ENCODE assay signal across 17 cellular contexts in genomic region chr17:15404116-15404730, GRCh38.
A peak's percentile ranks its signal among the peaks of the same experiment; 100 is the strongest.
DNase-seq lines count a peak whose midpoint lies in the region; ATAC-seq, FAIRE-seq and TF ChIP-seq lines count a peak whose summit lies in the region.
"Had no signal": no experiment of that assay in that cellular context is flagged by ENCODE, and none has a peak within 500 bp of the region (broad histone marks: within the 10 kb centered on the region; RNA-seq: fewer than 3 reads in every experiment).

No MANE protein-coding gene starts in this region.

- FAIRE-seq in HTR-8/SVneo (lab: Jason Lieb, UNC), result peak; percentile 64
- no peak for FAIRE-seq in astrocyte (lab: Jason Lieb, UNC)
- FAIRE-seq: GM12878 had no signal

- no peak overlapping the region for H3K4me3 Mint-ChIP-seq in astrocyte (ENCODE audit: unreplicated experiment)
- H3K4me3 Mint-ChIP-seq: activated naive CD4-positive, alpha-beta T cell treated with anti-CD3 and anti-CD28 coated beads, Interleukin-2, amount 50 U/mL, for 24 hours; T-cell had no signal

- TF ChIP-seq CTCF in astrocyte (IDR thresholded peaks at IDR 0.05; ENCODE audit: insufficient read depth, low read depth, low read length) (no peak), prostate gland (IDR thresholded peaks at IDR 0.05) (no peak)

- ATAC-seq in right cardiac atrium, result peak in 1 of 2 donors; percentile 12
- ATAC-seq: GM12878, T-cell had no signal

- no peaks in the 10 kb centered on the region for H3K9me3 Mint-ChIP-seq in astrocyte (ENCODE audit: unreplicated experiment)
- H3K9me3 Mint-ChIP-seq: activated naive CD4-positive, alpha-beta T cell treated with anti-CD3 and anti-CD28 coated beads, Interleukin-2, amount 50 U/mL, for 24 hours; T-cell had no signal

- no peak overlapping the region for H3K27ac ChIP-seq in astrocyte (ENCODE audit: low read depth, low read length)
- H3K27ac ChIP-seq in right cardiac atrium (ENCODE audit: low read length), result no peak overlapping the region
- H3K27ac ChIP-seq in subcutaneous abdominal adipose tissue (ENCODE audit: low read depth, low read length), result peak overlapping the region; percentile 77
- H3K27ac ChIP-seq in prostate gland, result no peak overlapping the region
- H3K27ac ChIP-seq: neutrophil had no signal

- no peak overlapping the region for H3K27ac Mint-ChIP-seq in astrocyte (ENCODE audit: unreplicated experiment)
- H3K27ac Mint-ChIP-seq: activated naive CD4-positive, alpha-beta T cell treated with anti-CD3 and anti-CD28 coated beads, Interleukin-2, amount 50 U/mL, for 24 hours; T-cell had no signal

- H3K9me3 ChIP-seq in astrocyte (ENCODE audit: insufficient read depth, low read depth, low read length) (no peaks in the 10 kb centered on the region), right cardiac atrium (ENCODE audit: control insufficient read depth, low read length) (no peaks in the 10 kb centered on the region), subcutaneous abdominal adipose tissue (ENCODE audit: control insufficient read depth in 5 of 5, low read length in 5 of 5) (no peaks in the 10 kb centered on the region), prostate gland (no peaks in the 10 kb centered on the region)
- H3K9me3 ChIP-seq: neutrophil had no signal

- H3K9ac ChIP-seq in astrocyte (ENCODE audit: low read length) (peak overlapping the region; percentile 19), subcutaneous abdominal adipose tissue (ENCODE audit: low read length in 5 of 5) (peak overlapping the region in 1 of 5 donors; percentile 6)

- TF ChIP-seq POLR2A in prostate gland (IDR thresholded peaks at IDR 0.05), result no peak

- no peaks in the 10 kb centered on the region for H3K27me3 ChIP-seq in astrocyte (ENCODE audit: insufficient read depth, low read length)
- H3K27me3 ChIP-seq in right cardiac atrium (ENCODE audit: control insufficient read depth, insufficient read depth), result no peaks in the 10 kb centered on the region
- H3K27me3 ChIP-seq in subcutaneous abdominal adipose tissue (ENCODE audit: control insufficient read depth in 5 of 5, insufficient read depth in 4 of 5, low read length in 5 of 5), result no peaks in the 10 kb centered on the region
- no peaks in the 10 kb centered on the region for H3K27me3 ChIP-seq in prostate gland (replicated peaks; ENCODE audit: insufficient read depth)
- H3K27me3 ChIP-seq: neutrophil had no signal

- H2AFZ ChIP-seq in astrocyte (ENCODE audit: low read depth, low read length), result no peak overlapping the region

- 54% methylated on average over 8 of the region's 8 CpGs for WGBS in right cardiac atrium
- WGBS in prostate gland, result 53% methylated on average over 8 of the region's 8 CpGs

- no peaks in the 10 kb centered on the region for H3K36me3 ChIP-seq in astrocyte (ENCODE audit: insufficient read depth, low read length)
- no peaks in the 10 kb centered on the region for H3K36me3 ChIP-seq in subcutaneous abdominal adipose tissue (ENCODE audit: control insufficient read depth in 5 of 5, insufficient read depth in 5 of 5, low read length in 5 of 5)
- H3K36me3 ChIP-seq in prostate gland, result no peaks in the 10 kb centered on the region
- H3K36me3 ChIP-seq: neutrophil had no signal

- peaks cover 35% of the 10 kb centered on the region for H3K4me1 Mint-ChIP-seq in astrocyte (ENCODE audit: low read depth, unreplicated experiment)
- H3K4me1 Mint-ChIP-seq: activated naive CD4-positive, alpha-beta T cell treated with anti-CD3 and anti-CD28 coated beads, Interleukin-2, amount 50 U/mL, for 24 hours; T-cell had no signal

- H3K79me2 ChIP-seq in astrocyte (ENCODE audit: insufficient read depth, low read length), result no peaks in the 10 kb centered on the region

- DNase-seq in HTR-8/SVneo (ENCODE audit: insufficient read length, low spot score) (no peak), astrocyte (ENCODE audit: low read depth) (peak; percentile 36), right cardiac atrium (peak in 2 of 3 donors; percentile 28 to 56), amygdala (lab: John Stamatoyannopoulos, UW) (no peak), prostate gland (ENCODE audit: low spot score) (no peak), globus pallidus (ENCODE audit: low spot score) (no peak)
- DNase-seq in activated CD8-positive, alpha-beta memory T cell treated with anti-CD3 and anti-CD28 coated beads, Interleukin-2, amount 50 U/mL, for 4 hours, result no peak
- DNase-seq: activated CD8-positive, alpha-beta memory T cell treated with anti-CD3 and anti-CD28 coated beads, Interleukin-2, amount 50 U/mL, for 48 hours; C1 segment of cervical spinal cord; NCI-H187; NCI-H510A; substantia nigra; T-cell had no signal

- intact Hi-C loops in right cardiac atrium (cut with DNase I), result loop anchor here in 1 of 4 donors (10.0 kb wide), 1 partner anchor 101 kb away; no protein-coding TSS in a partner anchor
- intact Hi-C loops in prostate gland (cut with DNase I), result no loop called here

- H3K27me3 Mint-ChIP-seq in astrocyte (ENCODE audit: low read depth, unreplicated experiment), result no peaks in the 10 kb centered on the region
- H3K27me3 Mint-ChIP-seq: activated naive CD4-positive, alpha-beta T cell treated with anti-CD3 and anti-CD28 coated beads, Interleukin-2, amount 50 U/mL, for 24 hours had no signal

- H3K4me1 ChIP-seq in astrocyte (ENCODE audit: insufficient read depth, low read length), result peaks cover 17% of the 10 kb centered on the region
- H3K4me1 ChIP-seq in right cardiac atrium (ENCODE audit: control insufficient read depth, insufficient read depth, low read length), result peaks cover 6% of the 10 kb centered on the region
- peaks cover 4 to 40% (median 37%) of the 10 kb centered on the region in 5 donors for H3K4me1 ChIP-seq in subcutaneous abdominal adipose tissue (ENCODE audit: control insufficient read depth in 5 of 5, insufficient read depth in 5 of 5, low read length in 5 of 5)
- no peaks in the 10 kb centered on the region for H3K4me1 ChIP-seq in prostate gland (replicated peaks)

- no peaks in the 10 kb centered on the region for H3K36me3 Mint-ChIP-seq in astrocyte (ENCODE audit: low read depth, unreplicated experiment)
- H3K36me3 Mint-ChIP-seq: activated naive CD4-positive, alpha-beta T cell treated with anti-CD3 and anti-CD28 coated beads, Interleukin-2, amount 50 U/mL, for 24 hours; T-cell had no signal

- no peaks in the 10 kb centered on the region for H4K20me1 ChIP-seq in astrocyte (ENCODE audit: insufficient read depth, low read length)

- H3K4me3 ChIP-seq in astrocyte (ENCODE audit: insufficient read depth, low read depth, low read length), result no peak overlapping the region
- H3K4me3 ChIP-seq in right cardiac atrium (ENCODE audit: low read length), result no peak overlapping the region
- peak overlapping the region in 3 of 5 donors; percentile 14 to 26 (median 17) for H3K4me3 ChIP-seq in subcutaneous abdominal adipose tissue (ENCODE audit: low read depth in 1 of 5, low read length in 5 of 5)
- H3K4me3 ChIP-seq in prostate gland, result no peak overlapping the region
- H3K4me3 ChIP-seq: GM12878 had no signal

- H3K4me2 ChIP-seq in astrocyte (ENCODE audit: low read length), result no peak overlapping the region

Comparison
In these comparisons a context has a peak if more than half of its experiments do, and no peak if none do; other contexts are left out.
1. DNase-seq: peak in astrocyte (single experiment) and right cardiac atrium (2 of 3); none in HTR-8/SVneo (single experiment), amygdala (0 of 56), activated CD8-positive, alpha-beta memory T cell treated with anti-CD3 and anti-CD28 coated beads, Interleukin-2, amount 50 U/mL, for 4 hours (single experiment), prostate gland (single experiment) and globus pallidus (single experiment).
2. H3K4me3 ChIP-seq: peak in subcutaneous abdominal adipose tissue (3 of 5); none in astrocyte (single experiment), right cardiac atrium (single experiment) and prostate gland (0 of 2).